ENCODE assay signal across 1 cellular context in the genomic region with DNA sequence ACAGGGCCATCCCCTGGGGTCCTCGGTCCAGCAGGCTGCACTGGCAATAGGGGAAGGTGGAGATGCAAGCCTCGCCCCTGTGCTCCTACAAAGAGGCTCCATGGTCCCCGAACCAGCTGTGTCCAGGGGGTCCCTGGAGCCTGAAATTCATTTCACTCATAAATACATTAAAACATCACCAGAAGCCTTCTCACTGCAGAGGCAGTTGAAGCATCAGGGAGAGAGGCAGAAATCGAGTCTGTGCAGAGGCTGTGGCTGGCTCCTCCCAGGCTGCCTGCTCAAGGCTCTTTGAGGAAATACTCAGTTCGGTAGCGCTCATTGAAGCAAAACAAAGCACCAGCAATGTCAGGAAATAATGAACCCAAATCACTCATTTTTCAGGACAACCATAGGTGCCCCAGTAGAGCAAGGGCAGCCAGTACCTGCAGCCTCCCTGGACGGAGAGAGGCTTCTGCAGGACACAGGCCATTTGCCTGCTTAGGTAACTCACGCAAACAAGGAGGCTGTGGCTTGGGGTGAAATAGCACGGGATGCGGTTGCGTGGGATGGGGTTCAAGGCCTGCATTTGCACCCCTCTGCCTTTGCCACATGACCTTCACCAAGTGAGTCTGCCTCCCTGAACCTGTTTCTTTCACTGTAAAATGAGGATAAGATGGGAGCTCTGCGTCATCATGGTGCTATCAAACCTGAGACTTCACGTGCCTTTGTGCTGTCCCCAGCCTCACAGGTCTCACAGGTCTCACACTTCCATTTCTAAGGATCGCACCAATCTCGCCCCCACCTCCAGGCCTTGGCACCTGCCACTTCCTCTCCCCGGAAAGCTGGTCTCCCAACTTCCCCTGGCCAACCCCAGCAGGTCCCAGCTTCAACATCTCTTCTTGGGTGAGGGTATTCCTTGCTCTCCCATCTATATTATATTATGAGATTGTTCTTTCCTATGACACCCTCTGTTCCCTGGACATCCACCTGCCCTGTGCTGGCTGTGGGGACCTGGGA.
TF ChIP-seq lines count a peak whose summit lies in the region.

No MANE protein-coding gene starts in this region.

TF ChIP-seq in H1, 55 proteins besides CTCF, POLR2A, EP300 and RAD21 (continued from another document):
- TF ChIP-seq, protein P1, sequence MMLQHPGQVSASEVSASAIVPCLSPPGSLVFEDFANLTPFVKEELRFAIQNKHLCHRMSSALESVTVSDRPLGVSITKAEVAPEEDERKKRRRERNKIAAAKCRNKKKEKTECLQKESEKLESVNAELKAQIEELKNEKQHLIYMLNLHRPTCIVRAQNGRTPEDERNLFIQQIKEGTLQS (IDR thresholded peaks at IDR 0.05; ENCODE audit: insufficient read depth, low read depth, low read length): no peak
